1 cellular context compared by ENCODE assay signal in the genomic region with DNA sequence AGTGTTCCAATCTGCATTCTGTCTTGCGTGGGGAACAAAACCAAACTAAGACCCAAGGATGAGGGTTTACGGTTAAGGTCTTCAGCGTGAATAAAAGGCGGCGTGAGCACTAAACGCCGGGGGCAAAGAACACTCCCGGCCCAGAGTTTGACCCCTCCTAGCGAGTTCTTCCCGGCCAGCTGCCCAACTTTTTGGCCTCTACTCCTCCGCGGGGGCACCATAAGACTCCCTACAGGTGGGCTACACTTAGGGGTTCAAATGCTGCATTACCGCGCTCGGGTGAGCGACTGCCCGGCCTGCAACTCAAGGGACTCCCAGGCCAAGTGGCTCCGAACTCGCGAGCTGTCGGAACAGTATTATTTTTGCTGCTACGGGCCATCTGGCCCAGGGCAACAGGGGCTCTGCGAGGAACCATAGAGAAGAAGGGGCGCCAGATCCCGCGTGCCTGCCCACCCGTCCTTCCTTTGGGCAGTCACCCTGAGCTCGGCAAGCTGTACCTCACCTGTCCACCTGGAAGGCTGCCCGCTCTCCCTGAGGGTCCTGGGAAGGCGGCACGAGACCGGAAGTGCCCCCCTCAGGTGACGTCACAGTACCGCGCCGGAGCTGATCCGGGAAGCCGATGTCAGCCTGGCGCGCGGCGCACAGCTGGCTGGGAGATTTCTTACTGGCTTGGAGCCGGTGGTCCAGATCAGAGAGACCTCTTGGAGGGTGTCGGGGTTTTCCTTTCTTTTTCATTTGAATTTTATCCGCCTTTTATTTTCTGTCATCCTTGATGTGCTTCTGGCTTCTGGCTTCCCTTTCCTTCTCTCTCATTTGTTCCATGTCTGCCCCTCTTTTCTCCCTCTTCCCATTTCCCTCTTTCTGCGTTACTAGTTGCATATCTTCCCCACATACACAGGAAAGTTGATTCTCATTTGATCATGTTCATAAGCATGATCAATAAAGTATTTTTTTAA.
A peak's percentile ranks its signal among the peaks of the same experiment; 100 is the strongest.
TF ChIP-seq lines count a peak whose summit lies in the region.

A gene (minus strand): TSS at position 567 of the 956 bp plus-strand sequence. CDS start 21,638 bp downstream, outside the sequence.

TF ChIP-seq in SK-N-SH, 30 proteins besides CTCF, POLR2A, EP300 and RAD21 (continued from another document):
- peak; percentile 93 for TF ChIP-seq TAF1 (IDR thresholded peaks at IDR 0.05; ENCODE audit: borderline replicate concordance, low read depth, low read length)
- peak; percentile 99 for TF ChIP-seq ELF1 (IDR thresholded peaks at IDR 0.05)
- peak; percentile 71 for TF ChIP-seq NFIC (IDR thresholded peaks at IDR 0.05; ENCODE audit: borderline replicate concordance)
- TF ChIP-seq SMC3 (IDR thresholded peaks at IDR 0.05; ENCODE audit: low read depth, low read length): no peak
- no peak for TF ChIP-seq NRF1 (IDR thresholded peaks at IDR 0.05; ENCODE audit: low read depth, low read length)
- 0 out of 2 replicates have a peak, but pooled peaks have one; percentile 10 for TF ChIP-seq RFX5 (IDR thresholded peaks at IDR 0.05; ENCODE audit: low read length)
- TF ChIP-seq SIN3A (IDR thresholded peaks at IDR 0.05; ENCODE audit: borderline replicate concordance, low read depth, low read length): peak; percentile 87; the same call in 1 of the 2 replicates
- no peak for TF ChIP-seq FOSL2 (IDR thresholded peaks at IDR 0.05; ENCODE audit: borderline replicate concordance, low read depth)
- TF ChIP-seq EZH2phosphoT487 (IDR thresholded peaks at IDR 0.05; ENCODE audit: borderline replicate concordance, low read depth): no peak
- TF ChIP-seq GATA2 (CRISPR knock-in tag; IDR thresholded peaks at IDR 0.05): peak; percentile 3; the same call in 1 of the 2 replicates
- TF ChIP-seq, protein P1, sequence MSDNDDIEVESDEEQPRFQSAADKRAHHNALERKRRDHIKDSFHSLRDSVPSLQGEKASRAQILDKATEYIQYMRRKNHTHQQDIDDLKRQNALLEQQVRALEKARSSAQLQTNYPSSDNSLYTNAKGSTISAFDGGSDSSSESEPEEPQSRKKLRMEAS (IDR thresholded peaks at IDR 0.05; ENCODE audit: low read depth): peak; percentile 97
- peak; percentile 92 for TF ChIP-seq GABPA (IDR thresholded peaks at IDR 0.05; ENCODE audit: low read depth)
- TF ChIP-seq JUND (IDR thresholded peaks at IDR 0.05): no peak; the same call in 1 of the 2 replicates
- peak; percentile 97 for TF ChIP-seq POLR2AphosphoS5 (IDR thresholded peaks at IDR 0.05; ENCODE audit: low read depth, low read length)
- peak; percentile 52; the same call in 1 of the 2 replicates for TF ChIP-seq RCOR1 (IDR thresholded peaks at IDR 0.05; ENCODE audit: low read length)
- peak; percentile 76 for TF ChIP-seq YY1 (IDR thresholded peaks at IDR 0.05; ENCODE audit: low read depth)
- TF ChIP-seq, protein P2, sequence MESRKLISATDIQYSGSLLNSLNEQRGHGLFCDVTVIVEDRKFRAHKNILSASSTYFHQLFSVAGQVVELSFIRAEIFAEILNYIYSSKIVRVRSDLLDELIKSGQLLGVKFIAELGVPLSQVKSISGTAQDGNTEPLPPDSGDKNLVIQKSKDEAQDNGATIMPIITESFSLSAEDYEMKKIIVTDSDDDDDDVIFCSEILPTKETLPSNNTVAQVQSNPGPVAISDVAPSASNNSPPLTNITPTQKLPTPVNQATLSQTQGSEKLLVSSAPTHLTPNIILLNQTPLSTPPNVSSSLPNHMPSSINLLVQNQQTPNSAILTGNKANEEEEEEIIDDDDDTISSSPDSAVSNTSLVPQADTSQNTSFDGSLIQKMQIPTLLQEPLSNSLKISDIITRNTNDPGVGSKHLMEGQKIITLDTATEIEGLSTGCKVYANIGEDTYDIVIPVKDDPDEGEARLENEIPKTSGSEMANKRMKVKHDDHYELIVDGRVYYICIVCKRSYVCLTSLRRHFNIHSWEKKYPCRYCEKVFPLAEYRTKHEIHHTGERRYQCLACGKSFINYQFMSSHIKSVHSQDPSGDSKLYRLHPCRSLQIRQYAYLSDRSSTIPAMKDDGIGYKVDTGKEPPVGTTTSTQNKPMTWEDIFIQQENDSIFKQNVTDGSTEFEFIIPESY (IDR thresholded peaks at IDR 0.05; ENCODE audit: borderline replicate concordance, low read depth): peak; percentile 54; the same call in 1 of the 2 replicates
